ENCODE assay signal across 8 cellular contexts in genomic region chr4:129342820-129343219, GRCh38.
A peak's percentile ranks its signal among the peaks of the same experiment; 100 is the strongest.
DNase-seq lines count a peak whose midpoint lies in the region; ATAC-seq, FAIRE-seq and TF ChIP-seq lines count a peak whose summit lies in the region.

No MANE protein-coding gene starts in this region.

- no peaks in the 10 kb centered on the region for H3K36me3 ChIP-seq in transverse colon

- TF ChIP-seq CTCF in transverse colon (IDR thresholded peaks at IDR 0.05), result no peak

- H3K4me3 ChIP-seq in right cardiac atrium (ENCODE audit: low read length) (peak overlapping the region; percentile 15), transverse colon (peak overlapping the region in 1 of 4 donors; percentile 27)

- no peaks in the 10 kb centered on the region for H3K9me3 ChIP-seq in right cardiac atrium (ENCODE audit: control insufficient read depth, low read length)
- no peaks in the 10 kb centered on the region for H3K9me3 ChIP-seq in transverse colon

- 29% methylated on average over 3 of the region's 3 CpGs for WGBS in right cardiac atrium
- WGBS in transverse colon (ENCODE audit: low coverage in 1 of 2), 2 donors, result 11 to 18% methylated on average over 3 of the region's 3 CpGs

- peaks cover 17% of the 10 kb centered on the region for H3K27me3 Mint-ChIP-seq in activated T-cell treated with anti-CD3 and anti-CD28 coated beads, Interleukin-2, amount 50 U/mL, for 24 hours
- H3K27me3 Mint-ChIP-seq in effector memory CD8-positive, alpha-beta T cell, result peaks cover 19 to 23% of the 10 kb centered on the region in 2 donors

- H3K4me1 ChIP-seq in right cardiac atrium (ENCODE audit: control insufficient read depth, insufficient read depth, low read length) (no peaks in the 10 kb centered on the region), transverse colon (peaks cover 0 to 20% (median 2%) of the 10 kb centered on the region in 4 donors)

- DNase-seq in NCI-H2029 (lab: John Stamatoyannopoulos, UW), result peak; percentile 47
- DNase-seq in NCI-H2029 treated with DMSO at 0.1 percent for 48 hours (lab: John Stamatoyannopoulos, UW), result no peak
- peak; percentile 95 for DNase-seq in SKM-1 treated with dmso at 0.1 percent for 144 hours (lab: John Stamatoyannopoulos, UW; ENCODE audit: unreplicated experiment)
- no peak for DNase-seq in right cardiac atrium
- DNase-seq in transverse colon, result no peak
- DNase-seq in GM12891 (ENCODE audit: insufficient read length, low spot score), result no peak
- DNase-seq in activated T-cell treated with anti-CD3 and anti-CD28 coated beads, Interleukin-2, amount 50 U/mL, for 24 hours, result no peak
- no peak for DNase-seq in effector memory CD8-positive, alpha-beta T cell

- in situ Hi-C loops in transverse colon (cut with MboI; ENCODE audit: low pct_ligation_motif_present in 1 of 4, low pct_unique_long_range_greater_than_20kb in 1 of 4, low sequenced_read_pairs in 3 of 4), result no loop called here

- intact Hi-C loops in right cardiac atrium (cut with DNase I), result no loop called here
- intact Hi-C loops in transverse colon (cut with DNase I; ENCODE audit: low total_unique reads), result no loop called here

- no peak overlapping the region for H3K4me3 Mint-ChIP-seq in activated T-cell treated with anti-CD3 and anti-CD28 coated beads, Interleukin-2, amount 50 U/mL, for 24 hours
- no peak overlapping the region for H3K4me3 Mint-ChIP-seq in effector memory CD8-positive, alpha-beta T cell

- H3K9me3 Mint-ChIP-seq in activated T-cell treated with anti-CD3 and anti-CD28 coated beads, Interleukin-2, amount 50 U/mL, for 24 hours, result no peaks in the 10 kb centered on the region
- H3K9me3 Mint-ChIP-seq in effector memory CD8-positive, alpha-beta T cell, result peaks cover 0 to 2% of the 10 kb centered on the region in 2 donors

- no peaks in the 10 kb centered on the region for H3K27me3 ChIP-seq in right cardiac atrium (ENCODE audit: control insufficient read depth, insufficient read depth)
- H3K27me3 ChIP-seq in transverse colon, result no peaks in the 10 kb centered on the region

- peak; percentile 81 to 91 for ATAC-seq in right cardiac atrium
- no peak for ATAC-seq in effector memory CD8-positive, alpha-beta T cell (replicated peaks)

- H3K36me3 Mint-ChIP-seq in activated T-cell treated with anti-CD3 and anti-CD28 coated beads, Interleukin-2, amount 50 U/mL, for 24 hours (ENCODE audit: low read depth), result no peaks in the 10 kb centered on the region
- no peaks in the 10 kb centered on the region for H3K36me3 Mint-ChIP-seq in effector memory CD8-positive, alpha-beta T cell (ENCODE audit: insufficient read depth)

- no peak for TF ChIP-seq EP300 in transverse colon (IDR thresholded peaks at IDR 0.05; ENCODE audit: low read depth)

- no peak for TF ChIP-seq POLR2A in transverse colon (IDR thresholded peaks at IDR 0.05)
- no peak for TF ChIP-seq POLR2A in GM12891 (IDR thresholded peaks at IDR 0.05; ENCODE audit: low read depth, low read length)

- FAIRE-seq in GM12891 (lab: Jason Lieb, UNC), result no peak

- no peak overlapping the region for H3K27ac ChIP-seq in right cardiac atrium (ENCODE audit: low read length)
- H3K27ac ChIP-seq in transverse colon, result peak overlapping the region; percentile 53 to 72 (median 60)

- H3K27ac Mint-ChIP-seq in activated T-cell treated with anti-CD3 and anti-CD28 coated beads, Interleukin-2, amount 50 U/mL, for 24 hours, result no peak overlapping the region
- H3K27ac Mint-ChIP-seq in effector memory CD8-positive, alpha-beta T cell, result no peak overlapping the region

- no peaks in the 10 kb centered on the region for H3K4me1 Mint-ChIP-seq in activated T-cell treated with anti-CD3 and anti-CD28 coated beads, Interleukin-2, amount 50 U/mL, for 24 hours (ENCODE audit: low read depth)
- peaks cover 0 to 1% of the 10 kb centered on the region in 2 donors for H3K4me1 Mint-ChIP-seq in effector memory CD8-positive, alpha-beta T cell (ENCODE audit: low read depth in 2 of 2)

TF ChIP-seq in GM12891, 5 proteins besides CTCF, POLR2A, EP300 and RAD21:
- TF ChIP-seq POU2F2 (IDR thresholded peaks at IDR 0.05; ENCODE audit: low read depth, low read length), result no peak
- no peak for TF ChIP-seq POLR2AphosphoS5 (IDR thresholded peaks at IDR 0.05; ENCODE audit: low read depth, low read length)
- TF ChIP-seq TAF1 (IDR thresholded peaks at IDR 0.05; ENCODE audit: low read depth, low read length), result no peak
- no peak for TF ChIP-seq SPI1 (IDR thresholded peaks at IDR 0.05; ENCODE audit: low read depth, low read length)
- TF ChIP-seq PAX5 (IDR thresholded peaks at IDR 0.05; ENCODE audit: insufficient read depth, low read length, severe bottlenecking), result no peak

Comparison
In these comparisons a context has a peak if more than half of its experiments do, and no peak if none do; other contexts are left out.
1. DNase-seq: peak in NCI-H2029 (single experiment) and SKM-1 treated with dmso at 0.1 percent for 144 hours (single experiment); none in NCI-H2029 treated with DMSO at 0.1 percent for 48 hours (single experiment), right cardiac atrium (0 of 3), transverse colon (single experiment), GM12891 (single experiment), activated T-cell treated with anti-CD3 and anti-CD28 coated beads, Interleukin-2, amount 50 U/mL, for 24 hours (single experiment) and effector memory CD8-positive, alpha-beta T cell (0 of 3).